14 cellular contexts compared by ENCODE assay signal in genomic region chr7:24829787-24830186, GRCh38.
DNase-seq lines count a peak whose midpoint lies in the region; ATAC-seq and TF ChIP-seq lines count a peak whose summit lies in the region.
"Had no signal": no experiment of that assay in that cellular context is flagged by ENCODE, and none has a peak within 500 bp of the region (broad histone marks: within the 10 kb centered on the region; RNA-seq: fewer than 3 reads in every experiment).

No MANE protein-coding gene starts in this region.

- H3K27ac ChIP-seq in DOHH2 (ENCODE audit: low read depth, low read length) (peak overlapping the region; percentile 99), OCI-LY1 (ENCODE audit: low read depth, low read length, poor library complexity, severe bottlenecking) (peak overlapping the region; percentile 78), epithelial cell of prostate (peak overlapping the region; percentile 98)
- H3K27ac ChIP-seq: lower lobe of right lung, upper lobe of left lung, WERI-Rb-1 had no signal

- H3K4me3 ChIP-seq in DOHH2 (ENCODE audit: low read length) = peak overlapping the region; percentile 44
- H3K4me3 ChIP-seq in OCI-LY1 (ENCODE audit: low read depth, low read length, poor library complexity, severe bottlenecking) = no peak overlapping the region
- H3K4me3 ChIP-seq: lower lobe of right lung, SJSA1, upper lobe of left lung had no signal

- no peaks in the 10 kb centered on the region for H3K9me2 ChIP-seq in DOHH2 (replicated peaks; ENCODE audit: control insufficient read depth, low read length)
- H3K9me2 ChIP-seq in OCI-LY1 (ENCODE audit: low read depth, low read length) = no peaks in the 10 kb centered on the region

- ATAC-seq in GM19328 (IDR thresholded peaks at IDR 0.05; ENCODE audit: unreplicated experiment) (no peak), HG02763 (IDR thresholded peaks at IDR 0.05; ENCODE audit: unreplicated experiment) (no peak)
- ATAC-seq: lower lobe of right lung had no signal

- H3K27me3 ChIP-seq in DOHH2 (ENCODE audit: control insufficient read depth, low read length) (no peaks in the 10 kb centered on the region), OCI-LY1 (ENCODE audit: insufficient read depth, low read length) (no peaks in the 10 kb centered on the region)
- H3K27me3 ChIP-seq: SJSA1, upper lobe of left lung had no signal

- H4K20me1 ChIP-seq in DOHH2 (ENCODE audit: control insufficient read depth, insufficient read depth, low read depth, low read length) (no peaks in the 10 kb centered on the region), OCI-LY1 (ENCODE audit: insufficient read depth, low read length) (no peaks in the 10 kb centered on the region)

- H3K79me2 ChIP-seq in DOHH2 (ENCODE audit: control insufficient read depth, low read length) (peaks cover 52% of the 10 kb centered on the region), OCI-LY1 (ENCODE audit: insufficient read depth, low read length) (no peaks in the 10 kb centered on the region)

- peak; percentile 2 for DNase-seq in NCI-H1105 (lab: John Stamatoyannopoulos, UW)
- no peak for DNase-seq in NCI-H1105 treated with DMSO at 0.1 percent for 48 hours (lab: John Stamatoyannopoulos, UW)
- DNase-seq in epithelial cell of prostate (ENCODE audit: low read depth, low spot score) = peak; percentile 92
- no peak for DNase-seq in NCI-H187 treated with DMSO at 0.1 percent for 48 hours (lab: John Stamatoyannopoulos, UW)
- DNase-seq: lower lobe of right lung; nephron progenitor cell; stimulated activated CD4-positive, alpha-beta T cell treated with anti-CD3 and anti-CD28 coated beads, Interleukin-2, amount 100 ng/mL, for 24 hours; upper lobe of left lung; WERI-Rb-1 had no signal

- TF ChIP-seq CTCF in DOHH2 (IDR thresholded peaks at IDR 0.05; ENCODE audit: low read depth, low read length, poor library complexity, severe bottlenecking) (no peak), OCI-LY1 (IDR thresholded peaks at IDR 0.05; ENCODE audit: low read length) (no peak)

- H3K9ac ChIP-seq in OCI-LY1 (ENCODE audit: low read length) = peak overlapping the region; percentile 3; the same call in 1 of the 2 replicates

- peaks cover 94% of the 10 kb centered on the region for H3K36me3 ChIP-seq in DOHH2 (ENCODE audit: control insufficient read depth, low read length)
- H3K36me3 ChIP-seq in OCI-LY1 (ENCODE audit: insufficient read depth, low read length) = peaks cover 86% of the 10 kb centered on the region

- peaks cover 43% of the 10 kb centered on the region for H3F3A ChIP-seq in DOHH2 (ENCODE audit: control insufficient read depth, insufficient read depth)
- H3F3A ChIP-seq in OCI-LY1 (ENCODE audit: insufficient read depth, low read length) = no peaks in the 10 kb centered on the region

- peaks cover 100% of the 10 kb centered on the region for H3K4me1 ChIP-seq in DOHH2 (ENCODE audit: control insufficient read depth, low read length)
- peaks cover 88% of the 10 kb centered on the region for H3K4me1 ChIP-seq in OCI-LY1 (ENCODE audit: insufficient read depth, low read length, severe bottlenecking)

- H3K4me2 ChIP-seq in DOHH2 (ENCODE audit: low read length) (peak overlapping the region; percentile 81), OCI-LY1 (ENCODE audit: low read length) (0 out of 2 replicates have a peak overlapping the region, but pooled peaks have one; percentile 11)

- H3K9me3 ChIP-seq in DOHH2 (ENCODE audit: control insufficient read depth, insufficient read depth, low read length) = no peaks in the 10 kb centered on the region
- no peaks in the 10 kb centered on the region for H3K9me3 ChIP-seq in OCI-LY1 (ENCODE audit: low read length)
- H3K9me3 ChIP-seq: lower lobe of right lung, SJSA1, upper lobe of left lung had no signal

- no peak overlapping the region for H2AFZ ChIP-seq in OCI-LY1 (ENCODE audit: low read length)

Comparison
In these comparisons a context has a peak if more than half of its experiments do, and no peak if none do; other contexts are left out.
1. DNase-seq: peak in NCI-H1105 (single experiment) and epithelial cell of prostate (single experiment); none in NCI-H1105 treated with DMSO at 0.1 percent for 48 hours (single experiment) and NCI-H187 treated with DMSO at 0.1 percent for 48 hours (single experiment).
2. Peak in every context shown above with its lines, with median percentiles within 50 percentile points of each other: H3K27ac ChIP-seq.